9 cellular contexts compared by ENCODE assay signal in the genomic region with DNA sequence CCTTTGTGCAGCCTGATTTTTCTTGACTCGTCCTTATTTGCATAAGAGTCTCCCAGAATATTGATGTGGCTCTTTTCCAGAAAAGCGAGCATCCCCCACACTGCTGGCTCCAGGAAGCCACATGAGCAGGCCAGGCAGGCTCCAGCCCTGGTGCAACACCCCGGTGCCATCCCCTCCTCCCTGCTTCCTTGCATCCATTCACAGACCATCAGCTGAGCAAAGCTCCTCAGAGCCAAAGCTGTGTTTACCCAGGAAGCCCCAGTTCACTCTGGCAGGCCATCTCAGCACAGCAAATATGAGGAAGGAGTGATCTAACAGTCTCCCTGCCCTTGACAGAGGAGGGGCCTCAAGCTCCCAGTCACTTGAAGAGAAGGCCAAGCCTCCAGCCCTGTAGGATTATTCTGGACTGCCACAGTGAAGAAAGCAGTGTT. TPM values are rescaled to one million over a fixed set of nuclear protein-coding genes. Genes with fewer than 3 reads are reported as not detected.
DNase-seq lines count a peak whose midpoint lies in the region; ATAC-seq and TF ChIP-seq lines count a peak whose summit lies in the region.
"Had no signal": no experiment of that assay in that cellular context is flagged by ENCODE, and none has a peak within 500 bp of the region (broad histone marks: within the 10 kb centered on the region; RNA-seq: fewer than 3 reads in every experiment).

No MANE protein-coding gene starts in this region.

- no peak for TF ChIP-seq CTCF in AG09319 (IDR thresholded peaks at IDR 0.05; ENCODE audit: low read depth, low read length)
- no peak for TF ChIP-seq CTCF in nephron (IDR thresholded peaks at IDR 0.05; ENCODE audit: unreplicated experiment in 3 of 3)
- TF ChIP-seq CTCF in BE2C (IDR thresholded peaks at IDR 0.05; ENCODE audit: low read depth, low read length) = no peak

- H3K27me3 ChIP-seq in BE2C = no peaks in the 10 kb centered on the region

- peaks cover 4% of the 10 kb centered on the region for H3K27me3 Mint-ChIP-seq in nephron (ENCODE audit: low read depth)
- H3K27me3 Mint-ChIP-seq: activated naive CD8-positive, alpha-beta T cell treated with anti-CD3 and anti-CD28 coated beads for 36 hours had no signal

- H3K4me1 ChIP-seq in BE2C = no peaks in the 10 kb centered on the region

- peak; percentile 87 for DNase-seq in AG09319 (ENCODE audit: extremely low read depth, low read depth)
- DNase-seq in NCI-H226 = peak; percentile 39
- DNase-seq in epithelial cell of prostate (ENCODE audit: low read depth, low spot score) = peak; percentile 50
- no peak for DNase-seq in SK-N-DZ (ENCODE audit: low spot score)
- no peak for DNase-seq in NCI-H524 (lab: John Stamatoyannopoulos, UW)
- no peak for DNase-seq in BE2C
- DNase-seq: activated naive CD8-positive, alpha-beta T cell treated with anti-CD3 and anti-CD28 coated beads for 36 hours had no signal

- no peak for ATAC-seq in HG02870 (IDR thresholded peaks at IDR 0.05; ENCODE audit: unreplicated experiment)

- H3K36me3 Mint-ChIP-seq in nephron (ENCODE audit: low read depth) = peaks cover 3% of the 10 kb centered on the region

- H3K4me1 Mint-ChIP-seq in nephron = peaks cover 14% of the 10 kb centered on the region

- H3K27ac Mint-ChIP-seq in nephron = peak overlapping the region; percentile 95 to 97 (median 96)

- no peaks in the 10 kb centered on the region for H3K9me3 ChIP-seq in BE2C

- H3K27ac ChIP-seq in epithelial cell of prostate = peak overlapping the region; percentile 79

- H3K4me3 Mint-ChIP-seq in nephron = peak overlapping the region in 2 of 3 experiments; percentile 14 to 31
- H3K4me3 Mint-ChIP-seq: activated naive CD8-positive, alpha-beta T cell treated with anti-CD3 and anti-CD28 coated beads for 36 hours had no signal

- no peaks in the 10 kb centered on the region for H3K36me3 ChIP-seq in BE2C

- no peak overlapping the region for H3K4me3 ChIP-seq in BE2C (ENCODE audit: low read depth, low read length)

- peaks cover 5% of the 10 kb centered on the region for H3K9me3 Mint-ChIP-seq in nephron
- H3K9me3 Mint-ChIP-seq: activated naive CD8-positive, alpha-beta T cell treated with anti-CD3 and anti-CD28 coated beads for 36 hours had no signal

RNA-seq across cellular contexts. Expression of a gene that starts 34.4 kb away (rescaled TPM):
- polyA plus RNA-seq in SK-N-DZ (2014; cell fraction: cytosol; rRNA removed) = not detected in 2 replicates
- 0.09 and 0.41 TPM in 2 replicates for polyA plus RNA-seq in SK-N-DZ (2014; cell fraction: nucleus; rRNA removed)
- polyA plus RNA-seq in BE2C (2012; ENCODE audit: insufficient read depth, insufficient read length, low read depth) = 2.3 TPM

Comparison
In these comparisons a context has a peak if more than half of its experiments do, and no peak if none do; other contexts are left out.
1. DNase-seq: peak in AG09319 (single experiment), NCI-H226 (single experiment) and epithelial cell of prostate (single experiment); none in SK-N-DZ (single experiment), NCI-H524 (0 of 2) and BE2C (single experiment).